8 cellular contexts compared by ENCODE assay signal in the genomic region with DNA sequence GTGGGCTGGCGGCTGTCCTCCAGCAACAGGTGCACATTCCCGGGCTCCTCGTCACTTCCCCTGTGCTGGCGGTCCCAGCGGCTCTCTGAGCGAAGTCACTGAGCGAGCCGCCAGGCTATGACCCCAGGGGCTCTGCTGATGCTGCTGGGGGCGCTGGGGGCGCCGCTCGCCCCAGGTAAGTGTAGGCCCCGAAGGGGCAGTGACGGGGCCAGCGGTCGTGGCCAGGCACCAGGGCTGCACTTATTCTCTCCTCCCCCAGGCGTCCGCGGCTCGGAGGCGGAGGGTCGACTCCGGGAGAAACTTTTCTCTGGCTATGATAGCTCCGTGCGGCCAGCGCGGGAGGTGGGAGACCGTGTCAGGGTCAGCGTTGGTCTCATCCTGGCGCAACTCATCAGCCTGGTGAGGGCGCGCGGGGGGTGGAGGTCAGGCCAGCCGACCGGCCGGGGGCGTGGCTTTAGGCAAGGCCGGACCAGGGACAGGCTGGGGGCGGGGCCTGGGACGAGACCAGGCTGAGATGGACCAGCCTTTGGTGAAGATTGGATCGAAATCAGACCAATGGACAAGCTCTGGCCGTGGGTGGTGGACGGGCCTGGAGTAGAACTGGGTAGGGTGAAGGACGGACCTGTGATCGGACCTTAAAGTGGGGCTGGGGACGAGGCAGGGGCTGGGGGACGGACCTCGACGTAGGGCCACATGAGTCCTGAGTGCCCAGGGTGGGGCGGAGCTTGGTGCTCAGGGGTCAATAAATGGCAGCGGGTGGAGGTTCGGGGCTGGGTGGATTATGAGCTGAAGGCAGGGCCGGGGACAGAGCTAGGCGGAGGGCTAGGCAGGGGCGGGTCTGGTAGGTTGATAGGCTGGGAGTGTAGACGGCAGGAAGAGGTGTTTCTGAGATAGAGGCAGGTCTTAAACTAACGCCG. TPM values are rescaled to one million over a fixed set of nuclear protein-coding genes. Genes with fewer than 3 reads are reported as not detected.
DNase-seq lines count a peak whose midpoint lies in the region; ATAC-seq and TF ChIP-seq lines count a peak whose summit lies in the region.

A gene with protein sequence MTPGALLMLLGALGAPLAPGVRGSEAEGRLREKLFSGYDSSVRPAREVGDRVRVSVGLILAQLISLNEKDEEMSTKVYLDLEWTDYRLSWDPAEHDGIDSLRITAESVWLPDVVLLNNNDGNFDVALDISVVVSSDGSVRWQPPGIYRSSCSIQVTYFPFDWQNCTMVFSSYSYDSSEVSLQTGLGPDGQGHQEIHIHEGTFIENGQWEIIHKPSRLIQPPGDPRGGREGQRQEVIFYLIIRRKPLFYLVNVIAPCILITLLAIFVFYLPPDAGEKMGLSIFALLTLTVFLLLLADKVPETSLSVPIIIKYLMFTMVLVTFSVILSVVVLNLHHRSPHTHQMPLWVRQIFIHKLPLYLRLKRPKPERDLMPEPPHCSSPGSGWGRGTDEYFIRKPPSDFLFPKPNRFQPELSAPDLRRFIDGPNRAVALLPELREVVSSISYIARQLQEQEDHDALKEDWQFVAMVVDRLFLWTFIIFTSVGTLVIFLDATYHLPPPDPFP (plus strand): TSS at position 51 of the 917 bp plus-strand sequence. CDS start 67 bp downstream, at position 118.

- H3K9ac ChIP-seq in liver (ENCODE audit: low read depth in 1 of 2, low read length in 2 of 2): peak within 1 kb of the TSS in 1 of 2 donors; percentile 45

- H3K27me3 ChIP-seq in BJ (ENCODE audit: control insufficient read depth, insufficient read depth, low read length) (peaks cover 25% of the 10 kb centered on the region), liver (ENCODE audit: control insufficient read depth in 4 of 4, insufficient read depth in 4 of 4, low read length in 3 of 4) (no peaks in the 10 kb centered on the region), MG63 (no peaks in the 10 kb centered on the region)
- H3K27me3 ChIP-seq in effector memory CD4-positive, alpha-beta T cell (replicated peaks; ENCODE audit: control insufficient read depth, insufficient read depth, low read length, poor library complexity, severe bottlenecking): peaks cover 36% of the 10 kb centered on the region

- DNase-seq in BJ (ENCODE audit: low read depth) (no peak), HEK293T (ENCODE audit: extremely low spot score) (peak; percentile 40), T-helper 9 cell (peak; percentile 25), cerebellar cortex (ENCODE audit: low spot score) (no peak), MG63 (no peak)
- DNase-seq in effector memory CD4-positive, alpha-beta T cell: no peak
- peak; percentile 31 to 45 for DNase-seq in stimulated activated naive CD8-positive, alpha-beta T cell treated with anti-CD3 and anti-CD28 coated beads, Interleukin-15, amount 100 ng/mL, for 72 hours

- POLR2A ChIA-PET in BJ (lab: Charles Lee) (interaction anchor here (0.8 kb wide), 1 partner anchor 39 kb away, joined by 7 read pairs; a partner anchor contains a TSS), HEK293T (lab: Yijun Ruan, JAX) (interaction anchor here (1.1 to 4.1 kb wide), 11 partner anchors 8 to 115 kb away, joined by 3 to 18 read pairs (median 6); a partner anchor contains a TSS)

- TF ChIP-seq CTCF in BJ (IDR thresholded peaks at IDR 0.05; ENCODE audit: insufficient read depth, low read depth, low read length) (no peak; the same call in 1 of the 2 replicates), liver (IDR thresholded peaks at IDR 0.05; ENCODE audit: low read depth, low read length, missing input control) (no peak)

- peaks cover 26% of the 10 kb centered on the region for H3K4me1 ChIP-seq in effector memory CD4-positive, alpha-beta T cell (ENCODE audit: control insufficient read depth, insufficient read depth, low read length, poor library complexity, severe bottlenecking)
- H3K4me1 ChIP-seq in liver (ENCODE audit: control insufficient read depth in 4 of 4, insufficient read depth in 4 of 4, low read length in 3 of 4): peaks cover 11 to 26% (median 21%) of the 10 kb centered on the region in 4 donors

- peak; percentile 85 for ATAC-seq in stimulated activated naive CD8-positive, alpha-beta T cell treated with anti-CD3 and anti-CD28 coated beads, Interleukin-15, amount 100 ng/mL, for 72 hours

- H3K9me3 ChIP-seq in effector memory CD4-positive, alpha-beta T cell (ENCODE audit: control insufficient read depth, low read length): no peaks in the 10 kb centered on the region
- H3K9me3 ChIP-seq in liver (ENCODE audit: control insufficient read depth in 4 of 4, low read length in 3 of 4): no peaks in the 10 kb centered on the region
- H3K9me3 ChIP-seq in MG63: no peaks in the 10 kb centered on the region

- H3K27ac Mint-ChIP-seq in stimulated activated naive CD8-positive, alpha-beta T cell treated with anti-CD3 and anti-CD28 coated beads, Interleukin-15, amount 100 ng/mL, for 72 hours: peak within 1 kb of the TSS; percentile 10 to 74

- peaks cover 69% of the 10 kb centered on the region for H3K27me3 Mint-ChIP-seq in stimulated activated naive CD8-positive, alpha-beta T cell treated with anti-CD3 and anti-CD28 coated beads, Interleukin-15, amount 100 ng/mL, for 72 hours

- peak within 1 kb of the TSS; percentile 83 to 91 for H3K4me3 Mint-ChIP-seq in stimulated activated naive CD8-positive, alpha-beta T cell treated with anti-CD3 and anti-CD28 coated beads, Interleukin-15, amount 100 ng/mL, for 72 hours

- peak; percentile 1 to 43 for TF ChIP-seq RAD21 in liver (IDR thresholded peaks at IDR 0.05)

- 3% methylated on average over 58 of the region's 58 CpGs for WGBS in liver

- no peak within 1 kb of the TSS for H3K27ac ChIP-seq in effector memory CD4-positive, alpha-beta T cell (ENCODE audit: insufficient read depth, low read length, poor library complexity, severe bottlenecking)
- peak within 1 kb of the TSS; percentile 80 to 92 for H3K27ac ChIP-seq in liver (ENCODE audit: low read depth in 1 of 2, low read length in 2 of 2)

- H3K4me3 ChIP-seq in BJ (ENCODE audit: low read depth, low read length): peak within 1 kb of the TSS; percentile 33
- peak within 1 kb of the TSS; percentile 32 for H3K4me3 ChIP-seq in effector memory CD4-positive, alpha-beta T cell (ENCODE audit: insufficient read depth, low read depth, low read length, poor library complexity, severe bottlenecking)
- peak within 1 kb of the TSS; percentile 34 to 73 (median 68) for H3K4me3 ChIP-seq in liver (ENCODE audit: low read depth in 1 of 3, low read length in 3 of 3)
- H3K4me3 ChIP-seq in MG63: no peak within 1 kb of the TSS

- CTCF ChIA-PET in BJ (lab: Yijun Ruan, JAX): interaction anchor here (0.6 to 1.0 kb wide), 3 partner anchors 15 to 33 kb away, joined by 3 to 4 read pairs (median 4); no protein-coding TSS in a partner anchor
- CTCF ChIA-PET in HEK293T (lab: Yijun Ruan, JAX): interaction anchor here (0.6 to 1.1 kb wide), 3 partner anchors 8 to 90 kb away, joined by 3 to 4 read pairs (median 3); a partner anchor contains a TSS

- no peaks in the 10 kb centered on the region for H3K36me3 ChIP-seq in BJ (ENCODE audit: control insufficient read depth, insufficient read depth, low read length)
- no peaks in the 10 kb centered on the region for H3K36me3 ChIP-seq in effector memory CD4-positive, alpha-beta T cell (ENCODE audit: control insufficient read depth, insufficient read depth, low read length)
- no peaks in the 10 kb centered on the region for H3K36me3 ChIP-seq in liver (ENCODE audit: control insufficient read depth in 4 of 4, insufficient read depth in 3 of 4, low read depth in 1 of 4, low read length in 3 of 4)
- no peaks in the 10 kb centered on the region for H3K36me3 ChIP-seq in MG63

- no peaks in the 10 kb centered on the region for H3K9me3 Mint-ChIP-seq in stimulated activated naive CD8-positive, alpha-beta T cell treated with anti-CD3 and anti-CD28 coated beads, Interleukin-15, amount 100 ng/mL, for 72 hours

- H3K4me1 Mint-ChIP-seq in stimulated activated naive CD8-positive, alpha-beta T cell treated with anti-CD3 and anti-CD28 coated beads, Interleukin-15, amount 100 ng/mL, for 72 hours: peaks cover 43% of the 10 kb centered on the region

TF ChIP-seq in HEK293T, 16 proteins besides CTCF, POLR2A, EP300 and RAD21:
- TF ChIP-seq ELF4 (IDR thresholded peaks at IDR 0.05): no peak
- no peak for TF ChIP-seq SUZ12 (IDR thresholded peaks at IDR 0.05)
- no peak for TF ChIP-seq CTBP1 (IDR thresholded peaks at IDR 0.05; ENCODE audit: borderline replicate concordance)
- TF ChIP-seq FOXK2 (IDR thresholded peaks at IDR 0.05): no peak
- TF ChIP-seq FOXA1 (IDR thresholded peaks at IDR 0.05): no peak
- TF ChIP-seq ZNF384 (IDR thresholded peaks at IDR 0.05): no peak
- no peak for TF ChIP-seq L3MBTL2 (conservative IDR thresholded peaks at IDR 0.05)
- TF ChIP-seq HDGF (IDR thresholded peaks at IDR 0.05; ENCODE audit: borderline replicate concordance): no peak
- no peak for TF ChIP-seq LEF1 (IDR thresholded peaks at IDR 0.05; ENCODE audit: borderline replicate concordance)

TF ChIP-seq in liver, 16 proteins besides CTCF, POLR2A, EP300 and RAD21 (continues in another document):
- peak; percentile 30 for TF ChIP-seq NR2F2 (IDR thresholded peaks at IDR 0.05)
- peak; percentile 44 to 45 for TF ChIP-seq RXRA (IDR thresholded peaks at IDR 0.05)
- TF ChIP-seq EGR1 (IDR thresholded peaks at IDR 0.05; ENCODE audit: low read depth in 2 of 2): no peak
- no peak for TF ChIP-seq HNF4G (IDR thresholded peaks at IDR 0.05)
- peak; percentile 68 for TF ChIP-seq SP1 (IDR thresholded peaks at IDR 0.05)

RNA-seq across cellular contexts. Expression of the gene that starts here (rescaled TPM):
- 6.8 and 7.4 TPM in 2 replicates for polyA plus RNA-seq in BJ (2011; rRNA removed)
- polyA minus RNA-seq in BJ (2011; rRNA and poly(A)+ RNA removed): 2.8 and 4.6 TPM in 2 replicates
- total RNA-seq in liver: 1 to 10 TPM; 4.2 to 7.4 TPM
- 10 to 100 TPM in 1 of 2 donors, 1 to 10 TPM in 1; 7.0 to 11.5 TPM for polyA plus RNA-seq in liver
- 0.20 and 6.2 TPM in 2 replicates for total RNA-seq in MG63 (2014; rRNA removed; shearing (Covaris generic); ENCODE audit: low replicate concordance)

Comparison
In these comparisons a context has a peak if more than half of its experiments do, and no peak if none do; other contexts are left out.
1. DNase-seq: peak in HEK293T (single experiment), T-helper 9 cell (single experiment) and stimulated activated naive CD8-positive, alpha-beta T cell treated with anti-CD3 and anti-CD28 coated beads, Interleukin-15, amount 100 ng/mL, for 72 hours (2 of 2); none in BJ (single experiment), effector memory CD4-positive, alpha-beta T cell (0 of 3), cerebellar cortex (single experiment) and MG63 (single experiment).